1 cellular context compared by ENCODE assay signal in the genomic region with DNA sequence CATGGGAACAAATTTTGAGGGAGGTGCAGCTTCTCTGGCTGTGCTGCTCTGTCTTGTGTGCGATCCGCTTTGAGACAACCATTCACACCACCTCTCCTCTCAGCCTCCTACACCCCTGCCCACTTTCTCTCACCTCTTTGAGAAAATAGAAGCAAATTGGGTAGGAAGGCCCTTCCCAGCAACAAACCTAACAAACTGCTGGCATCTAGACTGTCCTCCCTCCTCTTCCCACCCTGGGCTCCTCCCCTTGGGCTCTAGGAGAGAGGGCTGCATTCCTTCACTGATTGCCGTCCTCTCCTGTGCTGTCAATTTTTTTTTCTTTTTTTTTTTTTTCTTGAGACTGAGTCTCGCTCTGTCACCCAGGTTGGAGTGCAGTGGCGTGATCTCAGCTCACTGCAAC.
TF ChIP-seq lines count a peak whose summit lies in the region.

No MANE protein-coding gene starts in this region.

TF ChIP-seq in GM23338, 12 proteins besides CTCF, POLR2A, EP300 and RAD21 (continued from another document):
- TF ChIP-seq ZNF462 (CRISPR knock-in tag; IDR thresholded peaks at IDR 0.05) (no peak), ZNF331 (CRISPR knock-in tag; IDR thresholded peaks at IDR 0.05; ENCODE audit: low read depth) (no peak), ZNF114 (CRISPR knock-in tag; IDR thresholded peaks at IDR 0.05) (no peak), EZH2 (IDR thresholded peaks at IDR 0.05; ENCODE audit: low read depth, unreplicated experiment) (no peak), POLR2AphosphoS5 (IDR thresholded peaks at IDR 0.05; ENCODE audit: low read depth) (no peak), NANOG (IDR thresholded peaks at IDR 0.05; ENCODE audit: borderline replicate concordance) (no peak), JUNB (IDR thresholded peaks at IDR 0.05; ENCODE audit: unreplicated experiment) (no peak), REST (IDR thresholded peaks at IDR 0.05; ENCODE audit: unreplicated experiment) (no peak), CREB1 (CRISPR knock-in tag; IDR thresholded peaks at IDR 0.05; ENCODE audit: low read depth) (no peak), EZH2phosphoT487 (IDR thresholded peaks at IDR 0.05; ENCODE audit: unreplicated experiment) (no peak)
- TF ChIP-seq, protein P1, sequence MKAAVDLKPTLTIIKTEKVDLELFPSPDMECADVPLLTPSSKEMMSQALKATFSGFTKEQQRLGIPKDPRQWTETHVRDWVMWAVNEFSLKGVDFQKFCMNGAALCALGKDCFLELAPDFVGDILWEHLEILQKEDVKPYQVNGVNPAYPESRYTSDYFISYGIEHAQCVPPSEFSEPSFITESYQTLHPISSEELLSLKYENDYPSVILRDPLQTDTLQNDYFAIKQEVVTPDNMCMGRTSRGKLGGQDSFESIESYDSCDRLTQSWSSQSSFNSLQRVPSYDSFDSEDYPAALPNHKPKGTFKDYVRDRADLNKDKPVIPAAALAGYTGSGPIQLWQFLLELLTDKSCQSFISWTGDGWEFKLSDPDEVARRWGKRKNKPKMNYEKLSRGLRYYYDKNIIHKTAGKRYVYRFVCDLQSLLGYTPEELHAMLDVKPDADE (IDR thresholded peaks at IDR 0.05): no peak
